Comparison of ENCODE assay signal across 11 cellular contexts in genomic region chr14:77580477-77580876, GRCh38. TPM values are rescaled to one million over a fixed set of nuclear protein-coding genes. Genes with fewer than 3 reads are reported as not detected.
DNase-seq lines count a peak whose midpoint lies in the region; ATAC-seq and TF ChIP-seq lines count a peak whose summit lies in the region.
"Had no signal": no experiment of that assay in that cellular context is flagged by ENCODE, and none has a peak within 500 bp of the region (broad histone marks: within the 10 kb centered on the region; RNA-seq: fewer than 3 reads in every experiment).

No MANE protein-coding gene starts in this region.

- in situ Hi-C loops in GM13977 (cut with MboI; ENCODE audit: low pct_unique_long_range_greater_than_20kb, low sequenced_read_pairs, unreplicated experiment): no loop called here

- H2AFZ ChIP-seq in SK-N-SH (ENCODE audit: low read depth): no peak overlapping the region
- no peak overlapping the region for H2AFZ ChIP-seq in neural progenitor cell (replicated peaks)

- peaks cover 25 to 46% (median 42%) of the 10 kb centered on the region in 3 donors for H3K4me1 Mint-ChIP-seq in CD8-positive, alpha-beta memory T cell
- H3K4me1 Mint-ChIP-seq in neural progenitor cell: peaks cover 14% of the 10 kb centered on the region

- no peak for DNase-seq in CD8-positive, alpha-beta memory T cell
- no peak for DNase-seq in SK-N-SH
- no peak for DNase-seq in left lung
- no peak for DNase-seq in NCI-H774 (lab: John Stamatoyannopoulos, UW)
- no peak for DNase-seq in GM13977 (ENCODE audit: low spot score)
- DNase-seq in neural progenitor cell (ENCODE audit: low spot score): no peak
- DNase-seq in SIG-M5 (lab: John Stamatoyannopoulos, UW): no peak
- DNase-seq: psoas muscle, T-helper 9 cell had no signal

- H3K9me2 ChIP-seq in SK-N-SH: no peaks in the 10 kb centered on the region

- peak overlapping the region; percentile 65 to 92 (median 88) for H3K27ac Mint-ChIP-seq in CD8-positive, alpha-beta memory T cell
- no peak overlapping the region for H3K27ac Mint-ChIP-seq in neural progenitor cell

- POLR2A ChIA-PET in CD8-positive, alpha-beta memory T cell (lab: Charles Lee): interaction anchor here (0.6 to 1.4 kb wide), 3 partner anchors 12 to 61 kb away, joined by 3 to 6 read pairs (median 3); no protein-coding TSS in a partner anchor
- POLR2A ChIA-PET in SK-N-SH (lab: Yijun Ruan, JAX): no interaction called here

- CTCF ChIA-PET in CD8-positive, alpha-beta memory T cell (lab: Charles Lee): interaction anchor here (1.4 kb wide), 1 partner anchor 13 kb away, joined by 4 read pairs; no protein-coding TSS in a partner anchor
- CTCF ChIA-PET in SK-N-SH (lab: Yijun Ruan, JAX): interaction anchor here (1.0 kb wide), 1 partner anchor 29 kb away, joined by 3 read pairs; no protein-coding TSS in a partner anchor

- peaks cover 30% of the 10 kb centered on the region for H3F3A ChIP-seq in SK-N-SH (replicated peaks; ENCODE audit: insufficient read depth)
- peaks cover 22% of the 10 kb centered on the region for H3F3A ChIP-seq in neural progenitor cell (ENCODE audit: low read depth)

- H3K4me3 Mint-ChIP-seq in CD8-positive, alpha-beta memory T cell: peak overlapping the region; percentile 72 to 85 (median 81)
- H3K4me3 Mint-ChIP-seq in neural progenitor cell: no peak overlapping the region
- H3K4me3 Mint-ChIP-seq: stimulated activated memory B cell treated with anti-CD40 and anti-IgM and Interleukin-4, amounts not matched to agents 10 μg/mL and 1 μg/mL and 100 μg/mL, for 72 hours had no signal

- peaks cover 0 to 25% (median 0%) of the 10 kb centered on the region in 3 donors for H3K36me3 Mint-ChIP-seq in CD8-positive, alpha-beta memory T cell
- H3K36me3 Mint-ChIP-seq in neural progenitor cell: peaks cover 10% of the 10 kb centered on the region

- TF ChIP-seq RAD21 in SK-N-SH (IDR thresholded peaks at IDR 0.05; ENCODE audit: low read length): no peak

- no peaks in the 10 kb centered on the region for H3K27me3 ChIP-seq in CD8-positive, alpha-beta memory T cell (ENCODE audit: insufficient read depth, low read length, poor library complexity, severe bottlenecking)
- no peaks in the 10 kb centered on the region for H3K27me3 ChIP-seq in SK-N-SH (ENCODE audit: insufficient read depth)
- H3K27me3 ChIP-seq in left lung: no peaks in the 10 kb centered on the region
- no peaks in the 10 kb centered on the region for H3K27me3 ChIP-seq in neural progenitor cell

- no peaks in the 10 kb centered on the region for H3K9me3 ChIP-seq in CD8-positive, alpha-beta memory T cell (ENCODE audit: low read length)
- H3K9me3 ChIP-seq in SK-N-SH (no peaks in the 10 kb centered on the region), left lung (no peaks in the 10 kb centered on the region), neural progenitor cell (ENCODE audit: low read depth) (no peaks in the 10 kb centered on the region)
- H3K9me3 ChIP-seq: psoas muscle had no signal

- TF ChIP-seq CTCF in SK-N-SH (IDR thresholded peaks at IDR 0.05) (no peak), left lung (IDR thresholded peaks at IDR 0.05) (no peak), GM13977 (IDR thresholded peaks at IDR 0.05; ENCODE audit: extremely low read depth, insufficient read depth, missing control alignments) (no peak), neural progenitor cell (IDR thresholded peaks at IDR 0.05) (no peak)

- no peaks in the 10 kb centered on the region for H3K9me3 Mint-ChIP-seq in CD8-positive, alpha-beta memory T cell
- no peaks in the 10 kb centered on the region for H3K9me3 Mint-ChIP-seq in neural progenitor cell
- H3K9me3 Mint-ChIP-seq: stimulated activated memory B cell treated with anti-CD40 and anti-IgM and Interleukin-4, amounts not matched to agents 10 μg/mL and 1 μg/mL and 100 μg/mL, for 72 hours had no signal

- TF ChIP-seq EP300 in SK-N-SH (IDR thresholded peaks at IDR 0.05; ENCODE audit: borderline replicate concordance in 1 of 2, low read depth in 1 of 2, low read length in 1 of 2): no peak

- H3K4me2 ChIP-seq in SK-N-SH (peak overlapping the region; percentile 56), neural progenitor cell (no peak overlapping the region)

- WGBS in SK-N-SH (ENCODE audit: low lambda C conversion rate): 96% methylated on average over 4 of the region's 4 CpGs

- peak overlapping the region; percentile 29 for H3K27ac ChIP-seq in CD8-positive, alpha-beta memory T cell (ENCODE audit: low read depth, low read length)
- H3K27ac ChIP-seq in SK-N-SH (ENCODE audit: low read depth in 2 of 2, low read length in 1 of 2) (peak overlapping the region in 1 of 2 experiments; percentile 84; a peak in 2 of 4 replicates), left lung (peak overlapping the region; percentile 48 to 64), neural progenitor cell (no peak overlapping the region)

- intact Hi-C loops in left lung (cut with DNase I): no loop called here

- H3K9ac ChIP-seq in SK-N-SH: peak overlapping the region; percentile 23; the same call in 1 of the 2 replicates
- no peak overlapping the region for H3K9ac ChIP-seq in neural progenitor cell

- peaks cover 30% of the 10 kb centered on the region; the same call in 1 of the 2 replicates for H4K20me1 ChIP-seq in SK-N-SH (ENCODE audit: insufficient read depth)
- H4K20me1 ChIP-seq in neural progenitor cell (ENCODE audit: low read depth): no peaks in the 10 kb centered on the region

- H3K79me2 ChIP-seq in SK-N-SH (ENCODE audit: insufficient read depth): peaks cover 97% of the 10 kb centered on the region
- peaks cover 3% of the 10 kb centered on the region for H3K79me2 ChIP-seq in neural progenitor cell (ENCODE audit: low read depth)

- H3K27me3 Mint-ChIP-seq in CD8-positive, alpha-beta memory T cell: no peaks in the 10 kb centered on the region
- H3K27me3 Mint-ChIP-seq in neural progenitor cell (ENCODE audit: insufficient read depth, low read depth): no peaks in the 10 kb centered on the region
- H3K27me3 Mint-ChIP-seq: stimulated activated memory B cell treated with anti-CD40 and anti-IgM and Interleukin-4, amounts not matched to agents 10 μg/mL and 1 μg/mL and 100 μg/mL, for 72 hours had no signal

- no peak overlapping the region for H3K4me3 ChIP-seq in CD8-positive, alpha-beta memory T cell (ENCODE audit: low read length)
- peak overlapping the region; percentile 27 to 45; a peak in 3 of 4 replicates for H3K4me3 ChIP-seq in SK-N-SH (ENCODE audit: low read depth in 2 of 2, low read length in 1 of 2)
- no peak overlapping the region for H3K4me3 ChIP-seq in left lung
- no peak overlapping the region for H3K4me3 ChIP-seq in neural progenitor cell

- peak; percentile 18 for ATAC-seq in GM21737 (IDR thresholded peaks at IDR 0.05; ENCODE audit: unreplicated experiment)
- peak; percentile 31 for ATAC-seq in left lung

- peaks cover 14% of the 10 kb centered on the region for H3K4me1 ChIP-seq in CD8-positive, alpha-beta memory T cell (ENCODE audit: insufficient read depth, low read length)
- H3K4me1 ChIP-seq in SK-N-SH (ENCODE audit: control insufficient read depth in 1 of 2, insufficient read depth in 2 of 2, low read depth in 1 of 2, low read length in 1 of 2) (peaks cover 5 to 44% of the 10 kb centered on the region in 2 experiments; a peak in 3 of 4 replicates), left lung (peaks cover 6 to 37% of the 10 kb centered on the region in 2 donors), neural progenitor cell (peaks cover 24% of the 10 kb centered on the region)

- H3K36me3 ChIP-seq in CD8-positive, alpha-beta memory T cell (ENCODE audit: insufficient read depth, low read length): peaks cover 10% of the 10 kb centered on the region
- H3K36me3 ChIP-seq in SK-N-SH (replicated peaks in 1 of 2; ENCODE audit: control insufficient read depth in 1 of 2, insufficient read depth in 2 of 2, low read length in 1 of 2) (peaks cover 8 to 18% of the 10 kb centered on the region in 2 experiments), left lung (peaks cover 0 to 30% of the 10 kb centered on the region in 2 donors), neural progenitor cell (no peaks in the 10 kb centered on the region)

TF ChIP-seq in SK-N-SH, 30 proteins besides CTCF, POLR2A, EP300 and RAD21 (continues in another document):
- TF ChIP-seq YY1 (IDR thresholded peaks at IDR 0.05; ENCODE audit: low read depth) (no peak), POLR2AphosphoS5 (IDR thresholded peaks at IDR 0.05; ENCODE audit: low read depth, low read length) (no peak), MAX (IDR thresholded peaks at IDR 0.05; ENCODE audit: low read depth) (no peak), SMC3 (IDR thresholded peaks at IDR 0.05; ENCODE audit: low read depth, low read length) (no peak), FOXM1 (IDR thresholded peaks at IDR 0.05; ENCODE audit: low read depth) (no peak), NFIC (IDR thresholded peaks at IDR 0.05; ENCODE audit: borderline replicate concordance) (no peak), EZH2phosphoT487 (IDR thresholded peaks at IDR 0.05; ENCODE audit: borderline replicate concordance, low read depth) (no peak), IRF3 (IDR thresholded peaks at IDR 0.05; ENCODE audit: low read depth, low read length) (no peak), USF1 (IDR thresholded peaks at IDR 0.05; ENCODE audit: borderline replicate concordance, low read depth) (no peak), SIN3A (IDR thresholded peaks at IDR 0.05; ENCODE audit: borderline replicate concordance, low read depth, low read length) (no peak)

RNA-seq across cellular contexts. Expression of gene SPTLC2, which starts 36.0 kb away (rescaled TPM):
- 10 to 100 TPM; 24.1 to 27.5 TPM for total RNA-seq in CD8-positive, alpha-beta memory T cell
- polyA plus RNA-seq in CD8-positive, alpha-beta memory T cell: 15.6 TPM
- 10.2 and 14.4 TPM in 2 replicates for polyA plus RNA-seq in SK-N-SH (2012; rRNA removed)
- polyA plus RNA-seq in SK-N-SH (2012; cell fraction: cytosol; rRNA removed): 15.6 and 17.0 TPM in 2 replicates
- polyA plus RNA-seq in SK-N-SH (2012; cell fraction: nucleus; rRNA removed): 6.9 and 10.0 TPM in 2 replicates
- total RNA-seq in left lung (10 to 100 TPM; 40.7 to 44.0 TPM), neural progenitor cell (ENCODE audit: low replicate concordance) (8.0 and 12.3 TPM in 2 replicates)

Comparison
In these comparisons a context has a peak if more than half of its experiments do, and no peak if none do; other contexts are left out.
1. H3K4me3 ChIP-seq: peak in SK-N-SH (2 of 2); none in CD8-positive, alpha-beta memory T cell (single experiment), left lung (0 of 2) and neural progenitor cell (single experiment).